Comparison of ENCODE assay signal across 24 cellular contexts in the genomic region with DNA sequence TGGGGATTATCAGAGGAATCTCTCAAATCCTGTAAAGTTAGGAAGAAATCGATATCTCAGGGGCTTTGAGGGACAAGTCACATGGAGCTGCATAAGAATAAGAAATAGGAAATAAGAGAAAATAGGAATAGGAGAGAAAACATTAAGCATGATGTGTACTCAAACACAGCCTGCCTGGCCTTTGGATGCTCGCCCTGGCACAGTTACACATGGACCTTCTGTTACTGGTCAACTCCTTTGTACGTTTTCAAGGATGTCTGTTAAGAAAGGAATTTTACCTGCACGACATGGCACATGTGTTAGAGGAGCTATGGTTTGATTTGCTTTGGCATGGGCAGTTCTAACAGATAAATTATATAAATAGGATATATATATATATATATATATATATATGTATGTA.
"Had no signal": no experiment of that assay in that cellular context is flagged by ENCODE, and none has a peak within 500 bp of the region (broad histone marks: within the 10 kb centered on the region; RNA-seq: fewer than 3 reads in every experiment).

No MANE protein-coding gene starts in this region.

- H3K27me3 ChIP-seq: neutrophil, pancreas, right lobe of liver, sigmoid colon, stomach, thyroid gland, tibial nerve, upper lobe of left lung, vagina had no signal

- H3K9me3 ChIP-seq: neutrophil, pancreas, prostate gland, right lobe of liver, sigmoid colon, stomach, thoracic aorta, thyroid gland, tibial nerve, upper lobe of left lung, vagina had no signal

- H3K36me3 ChIP-seq: neutrophil, pancreas, prostate gland, right lobe of liver, sigmoid colon, stomach, thoracic aorta, thyroid gland, tibial nerve, upper lobe of left lung, vagina had no signal

- H3K27ac ChIP-seq: neutrophil, pancreas, prostate gland, right lobe of liver, sigmoid colon, stomach, thoracic aorta, thyroid gland, tibial nerve, upper lobe of left lung, vagina had no signal

- H3K4me3 ChIP-seq: pancreas, prostate gland, right lobe of liver, sigmoid colon, stomach, thoracic aorta, thyroid gland, tibial nerve, upper lobe of left lung, vagina had no signal

- DNase-seq: nephron progenitor cell; nucleus accumbens; pancreas; right cardiac atrium; right lobe of liver; sigmoid colon; small intestine; stimulated activated CD4-positive, alpha-beta T cell treated with anti-CD3 and anti-CD28 coated beads, Interleukin-15, amount 100 ng/mL, for 24 hours; stimulated activated CD4-positive, alpha-beta T cell treated with anti-CD3 and anti-CD28 coated beads, Interleukin-2, amount 100 ng/mL, for 24 hours; stimulated activated CD4-positive, alpha-beta T cell treated with anti-CD3 and anti-CD28 coated beads, Interleukin-2, amount 100 ng/mL, for 48 hours; stimulated activated CD4-positive, alpha-beta T cell treated with anti-CD3 and anti-CD28 coated beads, Interleukin-4, amount 100 ng/mL, for 24 hours; stimulated activated naive B cell treated with anti-CD40 and anti-IgM and Interleukin-4, amounts not matched to agents 10 μg/mL and 1 μg/mL and 100 μg/mL, for 72 hours; stimulated activated naive CD4-positive, alpha-beta T cell treated with Interleukin-2 at 50 U/mL for 16 hours; stomach; thyroid gland; trophoblast cell; upper lobe of left lung had no signal

- ATAC-seq: natural killer cell treated with Interleukin-12 subunit alpha and Interleukin-12 subunit beta and Interleukin-15 and Interleukin-18, amount 100 ng/mL, for 72 hours; pancreas; right cardiac atrium; right lobe of liver; stimulated activated effector memory CD8-positive, alpha-beta T cell treated with anti-CD3 and anti-CD28 coated beads, Interleukin-12 subunit alpha, Interleukin-12 subunit beta, amount 100 ng/mL, for 72 hours; stimulated activated naive B cell treated with anti-CD40 and anti-IgM and Interleukin-4, amounts not matched to agents 10 μg/mL and 1 μg/mL and 100 μg/mL, for 72 hours had no signal

- H3K4me1 ChIP-seq: pancreas, prostate gland, right lobe of liver, sigmoid colon, stomach, thyroid gland, tibial nerve, upper lobe of left lung, vagina had no signal
